Comparison of ENCODE assay signal across 8 cellular contexts in the genomic region with DNA sequence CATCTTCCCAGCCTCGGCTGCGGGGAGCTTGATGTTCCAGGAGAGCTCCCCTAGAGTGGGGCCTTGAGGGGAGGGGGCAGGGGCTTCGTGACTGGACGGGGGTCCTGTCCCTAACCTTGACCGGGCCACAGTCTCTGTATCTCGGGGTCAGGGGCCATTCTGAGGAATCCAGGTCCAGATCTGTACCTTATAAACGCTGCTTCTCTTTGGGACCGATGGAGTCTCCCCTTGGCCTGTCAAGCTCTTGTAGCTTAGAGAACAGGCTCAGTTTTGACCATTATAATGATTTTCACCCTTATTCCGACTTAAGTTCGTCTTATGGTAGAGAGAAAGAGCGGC. TPM values are rescaled to one million over a fixed set of nuclear protein-coding genes. Genes with fewer than 3 reads are reported as not detected.
DNase-seq lines count a peak whose midpoint lies in the region; ATAC-seq and TF ChIP-seq lines count a peak whose summit lies in the region.

No MANE protein-coding gene starts in this region.

- no peak for TF ChIP-seq CTCF in choroid plexus epithelial cell (conservative IDR thresholded peaks at IDR 0.05; ENCODE audit: low read depth, low read length)

- H3K4me3 Mint-ChIP-seq in naive thymus-derived CD8-positive, alpha-beta T cell: peak overlapping the region; percentile 83 to 100 (median 98)

- H3K36me3 Mint-ChIP-seq in naive thymus-derived CD8-positive, alpha-beta T cell: peaks cover 0 to 4% (median under 1%) of the 10 kb centered on the region in 3 donors

- peak; percentile 10 for ATAC-seq in GM18511 (IDR thresholded peaks at IDR 0.05; ENCODE audit: unreplicated experiment)
- ATAC-seq in naive thymus-derived CD8-positive, alpha-beta T cell: no peak

- H3K4me3 ChIP-seq in Jurkat, Clone E6-1 (ENCODE audit: low read length): peak overlapping the region; percentile 92
- peak overlapping the region; percentile 74 for H3K4me3 ChIP-seq in choroid plexus epithelial cell (ENCODE audit: low read depth, low read length)

- peak overlapping the region; percentile 96 to 100 (median 98) for H3K27ac Mint-ChIP-seq in naive thymus-derived CD8-positive, alpha-beta T cell

- H3K4me1 Mint-ChIP-seq in naive thymus-derived CD8-positive, alpha-beta T cell: peaks cover 15 to 46% (median 29%) of the 10 kb centered on the region in 4 donors

- no peaks in the 10 kb centered on the region for H3K9me3 Mint-ChIP-seq in naive thymus-derived CD8-positive, alpha-beta T cell

- no peaks in the 10 kb centered on the region for H3K27me3 Mint-ChIP-seq in naive thymus-derived CD8-positive, alpha-beta T cell

- POLR2A ChIA-PET in naive thymus-derived CD8-positive, alpha-beta T cell (lab: Charles Lee): interaction anchor here (0.5 to 4.3 kb wide), 28 partner anchors 10 to 1254 kb away, joined by 3 to 71 read pairs (median 4); partner anchors contain the start of genes ARPC1A, ATP5MF, BUD31 and FAM200A

- DNase-seq in Jurkat, Clone E6-1 (ENCODE audit: low read depth, low spot score): no peak
- DNase-seq in choroid plexus epithelial cell (ENCODE audit: low read depth): peak; percentile 34
- DNase-seq in naive thymus-derived CD8-positive, alpha-beta T cell: no peak
- no peak for DNase-seq in epidermal melanocyte (ENCODE audit: insufficient read length, low spot score)
- DNase-seq in stimulated activated CD4-positive, alpha-beta T cell treated with anti-CD3 and anti-CD28 coated beads, Interleukin-4, amount 100 ng/mL, for 4 hours: no peak
- no peak for DNase-seq in NCI-H345 treated with DMSO at 0.1 percent for 48 hours (lab: John Stamatoyannopoulos, UW; ENCODE audit: unreplicated experiment)
- DNase-seq in NCI-H2107 treated with DMSO at 0.1 percent for 48 hours (lab: John Stamatoyannopoulos, UW; ENCODE audit: unreplicated experiment): no peak

RNA-seq across cellular contexts. Expression of gene ZKSCAN5, which starts 0.8 kb away (rescaled TPM):
- polyA plus RNA-seq in Jurkat, Clone E6-1 (2012; ENCODE audit: insufficient read depth, insufficient read length): 13.8 TPM
- total RNA-seq in naive thymus-derived CD8-positive, alpha-beta T cell: 1 to 10 TPM; 8.9 to 9.9 TPM
- 1 to 10 TPM; 3.0 to 5.7 (median 3.9) TPM for polyA plus RNA-seq in naive thymus-derived CD8-positive, alpha-beta T cell

RNA-seq across cellular contexts. Expression of gene ZNF394, which starts 5.2 kb away (rescaled TPM):
- polyA plus RNA-seq in Jurkat, Clone E6-1 (2012; ENCODE audit: insufficient read depth, insufficient read length): 15.6 TPM
- 100 to 1,000 TPM; 107 to 120 TPM for total RNA-seq in naive thymus-derived CD8-positive, alpha-beta T cell
- 10 to 100 TPM; 58.5 to 67.1 (median 60.8) TPM for polyA plus RNA-seq in naive thymus-derived CD8-positive, alpha-beta T cell

RNA-seq across cellular contexts. Expression of gene ZNF789, which starts 32.6 kb away (rescaled TPM):
- polyA plus RNA-seq in Jurkat, Clone E6-1 (2012; ENCODE audit: insufficient read depth, insufficient read length): 33.2 TPM
- total RNA-seq in naive thymus-derived CD8-positive, alpha-beta T cell: 10 to 100 TPM; 22.8 to 31.8 TPM
- polyA plus RNA-seq in naive thymus-derived CD8-positive, alpha-beta T cell: 1 to 10 TPM; 7.3 to 8.2 (median 8.0) TPM

RNA-seq across cellular contexts. Expression of gene ATP5MF, which starts 39.3 kb away (rescaled TPM):
- polyA plus RNA-seq in Jurkat, Clone E6-1 (2012; ENCODE audit: insufficient read depth, insufficient read length): 1,100 TPM
- total RNA-seq in naive thymus-derived CD8-positive, alpha-beta T cell: 100 to 1,000 TPM; 150 to 165 TPM
- polyA plus RNA-seq in naive thymus-derived CD8-positive, alpha-beta T cell: 100 to 1,000 TPM; 421 to 484 (median 453) TPM

RNA-seq across cellular contexts. Expression of gene FAM200A, which starts 46.6 kb away (rescaled TPM):
- polyA plus RNA-seq in Jurkat, Clone E6-1 (2012; ENCODE audit: insufficient read depth, insufficient read length): 6.0 TPM
- total RNA-seq in naive thymus-derived CD8-positive, alpha-beta T cell: 10 to 100 TPM in 1 of 2 experiments, 1 to 10 TPM in 1; 8.6 to 11.3 TPM
- 1 to 10 TPM; 3.2 to 6.3 (median 5.4) TPM for polyA plus RNA-seq in naive thymus-derived CD8-positive, alpha-beta T cell
